In the genomic region with DNA sequence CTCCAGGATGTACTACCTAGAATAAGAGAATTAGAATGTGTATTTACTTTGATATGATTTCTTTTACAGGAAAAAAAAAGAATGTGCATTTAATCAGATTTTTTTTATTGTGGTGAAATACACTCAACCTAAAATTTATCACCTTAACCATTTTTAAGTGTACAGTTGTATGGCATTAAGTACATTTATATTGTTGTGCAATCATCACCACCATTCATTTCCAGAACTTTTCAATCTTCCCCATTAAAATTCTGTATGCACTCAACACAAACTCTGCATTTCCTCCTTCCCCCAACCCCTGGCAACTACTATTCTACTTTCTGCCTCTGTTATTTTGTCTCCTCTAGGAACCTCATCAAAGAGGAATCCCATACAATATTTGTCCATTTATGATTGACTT, we compare ENCODE assay signal across 27 cellular contexts.
"Had no signal": no experiment of that assay in that cellular context is flagged by ENCODE, and none has a peak within 500 bp of the region (broad histone marks: within the 10 kb centered on the region; RNA-seq: fewer than 3 reads in every experiment).

No MANE protein-coding gene starts in this region.

- H3K36me3 ChIP-seq: stomach, suprapubic skin, thoracic aorta, thyroid gland, tibial artery, tibial nerve, transverse colon, upper lobe of left lung, upper lobe of right lung, uterus, vagina had no signal

- ATAC-seq: stimulated activated effector memory CD8-positive, alpha-beta T cell treated with anti-CD3 and anti-CD28 coated beads, Interleukin-12 subunit alpha, Interleukin-12 subunit beta, amount 100 ng/mL, for 72 hours; stimulated activated memory B cell treated with anti-CD40 and anti-IgM and Interleukin-4, amounts not matched to agents 10 μg/mL and 1 μg/mL and 100 μg/mL, for 72 hours; stimulated activated naive B cell treated with anti-CD40 and anti-IgM and Interleukin-4, amounts not matched to agents 10 μg/mL and 1 μg/mL and 100 μg/mL, for 72 hours; stimulated activated naive CD8-positive, alpha-beta T cell treated with anti-CD3 and anti-CD28 coated beads, Interleukin-15, amount 100 ng/mL, for 72 hours; stimulated activated naive CD8-positive, alpha-beta T cell treated with anti-CD3 and anti-CD28 coated beads, Interleukin-15, Interleukin-2, amounts not matched to agents 100 U/mL and 50 U/mL, for 24 hours; upper lobe of right lung had no signal

- FAIRE-seq: urothelium cell line had no signal

- H3K27ac ChIP-seq: stomach, suprapubic skin, testis, thoracic aorta, thyroid gland, tibial artery, tibial nerve, transverse colon, upper lobe of left lung, upper lobe of right lung, uterus, vagina had no signal

- H3K27me3 ChIP-seq: stomach, suprapubic skin, testis, thyroid gland, tibial artery, tibial nerve, transverse colon, upper lobe of left lung, upper lobe of right lung, uterus, vagina had no signal

- H3K4me3 ChIP-seq: stomach, suprapubic skin, testis, thoracic aorta, thyroid gland, tibial artery, tibial nerve, transverse colon, upper lobe of left lung, upper lobe of right lung, uterus, vagina had no signal

- H3K4me1 ChIP-seq: stomach, suprapubic skin, testis, thyroid gland, tibial artery, tibial nerve, transverse colon, upper lobe of left lung, upper lobe of right lung, uterus, vagina had no signal

- H3K9me3 ChIP-seq: stomach, suprapubic skin, testis, thoracic aorta, thyroid gland, tibial artery, tibial nerve, transverse colon, upper lobe of left lung, upper lobe of right lung, uterus, vagina had no signal

- DNase-seq: stimulated activated CD4-positive, alpha-beta T cell treated with anti-CD3 and anti-CD28 coated beads, Interleukin-2, amount 100 ng/mL, for 48 hours; stimulated activated CD4-positive, alpha-beta T cell treated with anti-CD3 and anti-CD28 coated beads, Interleukin-4, amount 100 ng/mL, for 1 hour; stimulated activated CD4-positive, alpha-beta T cell treated with anti-CD3 and anti-CD28 coated beads, Interleukin-4, amount 100 ng/mL, for 24 hours; stimulated activated CD4-positive, alpha-beta T cell treated with anti-CD3 and anti-CD28 coated beads, Interleukin-4, amount 100 ng/mL, for 4 hours; stimulated activated CD8-positive, alpha-beta memory T cell treated with anti-CD3 and anti-CD28 coated beads, Interleukin-4, amount 100 ng/mL, for 48 hours; stimulated activated naive B cell treated with anti-CD40 and anti-IgM and Interleukin-4, amounts not matched to agents 10 μg/mL and 1 μg/mL and 100 μg/mL, for 72 hours; stimulated activated naive CD4-positive, alpha-beta T cell; stimulated activated naive CD4-positive, alpha-beta T cell treated with Interleukin-2 at 50 U/mL for 16 hours; stimulated activated naive CD8-positive, alpha-beta T cell treated with anti-CD3 and anti-CD28 coated beads, Interleukin-15, amount 100 ng/mL, for 72 hours; stimulated activated naive CD8-positive, alpha-beta T cell treated with anti-CD3 and anti-CD28 coated beads, Interleukin-15, Interleukin-2, amounts not matched to agents 100 U/mL and 50 U/mL, for 24 hours; stomach; substantia nigra; testis; thyroid gland; tibial artery; transverse colon; trophoblast cell; upper lobe of left lung; upper lobe of right lung; uterus had no signal
